8 cellular contexts compared by ENCODE assay signal in the genomic region with DNA sequence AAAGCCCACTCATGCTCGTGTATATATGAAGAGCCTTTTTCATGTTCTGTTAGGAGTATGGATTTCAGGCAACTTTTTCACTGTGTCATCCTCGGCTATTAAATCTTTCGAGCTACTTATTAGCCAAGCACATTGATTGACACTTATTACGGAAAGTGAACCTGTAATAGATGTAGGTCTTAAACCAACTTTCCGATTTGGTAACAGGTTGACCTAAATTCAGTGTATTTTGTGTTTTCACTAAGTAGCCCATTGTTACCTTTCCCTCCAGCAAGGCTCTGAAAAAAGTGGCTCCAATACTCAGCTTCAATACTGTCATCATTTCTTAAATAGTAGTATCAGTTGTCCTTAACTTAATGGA. TPM values are rescaled to one million over a fixed set of nuclear protein-coding genes. Genes with fewer than 3 reads are reported as not detected.
DNase-seq lines count a peak whose midpoint lies in the region; ATAC-seq and TF ChIP-seq lines count a peak whose summit lies in the region.

No MANE protein-coding gene starts in this region.

- in situ Hi-C loops in gastrocnemius medialis (cut with MboI; ENCODE audit: low sequenced_read_pairs in 4 of 4): loop anchor here in 1 of 4 donors (10.0 kb wide), 1 partner anchor 53 kb away; no protein-coding TSS in a partner anchor

- peaks cover 7% of the 10 kb centered on the region for H3K4me1 ChIP-seq in RWPE2 (ENCODE audit: insufficient read depth, poor library complexity, severe bottlenecking)
- peaks cover 14 to 20% of the 10 kb centered on the region in 2 donors for H3K4me1 ChIP-seq in gastrocnemius medialis

- ATAC-seq in RWPE2 (ENCODE audit: low read depth): no peak
- no peak for ATAC-seq in gastrocnemius medialis

- peak overlapping the region; percentile 93 for H3K4me3 ChIP-seq in GM12875 (ENCODE audit: low read depth, low read length)
- peak overlapping the region; percentile 91 for H3K4me3 ChIP-seq in RWPE2 (ENCODE audit: severe bottlenecking)
- H3K4me3 ChIP-seq in fibroblast of pulmonary artery (replicated peaks; ENCODE audit: low read depth, low read length): peak overlapping the region; percentile 94
- H3K4me3 ChIP-seq in gastrocnemius medialis: peak overlapping the region; percentile 65 to 86 (median 75)

- intact Hi-C loops in gastrocnemius medialis (cut with DNase I; ENCODE audit: low total_unique reads): loop anchor here (5.0 kb wide), 1 partner anchor 126 kb away; the partner anchor contains the start of gene SENP5

- peaks cover 11% of the 10 kb centered on the region; the same call in 1 of the 2 replicates for H3K36me3 ChIP-seq in RWPE2 (ENCODE audit: low read depth)
- H3K36me3 ChIP-seq in gastrocnemius medialis: no peaks in the 10 kb centered on the region

- TF ChIP-seq POLR2A in gastrocnemius medialis (IDR thresholded peaks at IDR 0.05): no peak

- DNase-seq in RWPE2 (ENCODE audit: low spot score): no peak
- no peak for DNase-seq in fibroblast of pulmonary artery (ENCODE audit: low read depth)
- no peak for DNase-seq in gastrocnemius medialis
- DNase-seq in NCI-H1417 (lab: John Stamatoyannopoulos, UW): no peak
- no peak for DNase-seq in NCI-H146 treated with DMSO at 0.1 percent for 48 hours (lab: John Stamatoyannopoulos, UW; ENCODE audit: unreplicated experiment)
- DNase-seq in NCI-H2081 treated with DMSO at 0.1 percent for 48 hours (lab: John Stamatoyannopoulos, UW): no peak
- DNase-seq in amygdala (lab: John Stamatoyannopoulos, UW): no peak

- H3K27ac ChIP-seq in RWPE2 (ENCODE audit: poor library complexity, severe bottlenecking) (peak overlapping the region; percentile 85), gastrocnemius medialis (peak overlapping the region; percentile 87 to 98 (median 94))

- H3K27me3 ChIP-seq in RWPE2 (ENCODE audit: insufficient read depth, poor library complexity, severe bottlenecking) (no peaks in the 10 kb centered on the region), gastrocnemius medialis (no peaks in the 10 kb centered on the region)

- H3K9me3 ChIP-seq in RWPE2 (ENCODE audit: severe bottlenecking): no peaks in the 10 kb centered on the region
- H3K9me3 ChIP-seq in gastrocnemius medialis: no peaks in the 10 kb centered on the region

- TF ChIP-seq CTCF in GM12875 (IDR thresholded peaks at IDR 0.05; ENCODE audit: borderline replicate concordance, insufficient read depth, low read depth, low read length) (no peak), RWPE2 (IDR thresholded peaks at IDR 0.05; ENCODE audit: poor library complexity, severe bottlenecking) (no peak), fibroblast of pulmonary artery (IDR thresholded peaks at IDR 0.05; ENCODE audit: low read length, missing control alignments) (no peak), gastrocnemius medialis (IDR thresholded peaks at IDR 0.05 in 4 of 5, conservative IDR thresholded peaks at IDR 0.05 in 1 of 5) (no peak)

RNA-seq across cellular contexts. Expression of gene PAK2, which starts 1.7 kb away (rescaled TPM):
- total RNA-seq in gastrocnemius medialis: 10 to 100 TPM; 42.6 to 58.6 (median 50.1) TPM

RNA-seq across cellular contexts. Expression of gene PIGX, which starts 29.2 kb away (rescaled TPM):
- total RNA-seq in gastrocnemius medialis: 10 to 100 TPM; 13.2 to 35.1 (median 28.8) TPM

RNA-seq across cellular contexts. Expression of gene CEP19, which starts 29.3 kb away (rescaled TPM):
- 1 to 10 TPM in 3 of 4 donors, under 1 TPM in 1; 0.62 to 4.1 (median 1.4) TPM for total RNA-seq in gastrocnemius medialis
